In the genomic region with DNA sequence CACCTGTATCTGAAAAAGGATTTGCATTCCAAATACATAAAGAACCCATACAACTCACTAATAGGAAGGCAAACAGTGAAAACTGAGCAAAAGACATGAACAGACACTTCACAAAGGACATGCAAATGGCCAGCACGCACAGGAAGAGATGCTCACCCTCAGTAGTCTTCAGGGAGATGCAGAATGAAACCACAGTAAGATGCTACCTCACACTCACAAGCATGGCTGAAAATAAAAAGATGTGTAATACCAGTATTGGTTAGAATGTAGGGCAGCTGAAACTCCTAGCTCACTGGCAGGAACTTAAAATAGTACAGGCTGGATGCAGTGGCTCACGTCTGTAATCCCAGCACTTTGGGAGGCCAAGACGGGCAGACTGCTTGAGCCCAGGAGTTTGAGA, we compare ENCODE assay signal across 12 cellular contexts.
A peak's percentile ranks its signal among the peaks of the same experiment; 100 is the strongest.
DNase-seq lines count a peak whose midpoint lies in the region; ATAC-seq and TF ChIP-seq lines count a peak whose summit lies in the region.
"Had no signal": no experiment of that assay in that cellular context is flagged by ENCODE, and none has a peak within 500 bp of the region (broad histone marks: within the 10 kb centered on the region; RNA-seq: fewer than 3 reads in every experiment).

No MANE protein-coding gene starts in this region.

- no peak for DNase-seq in memory B cell (ENCODE audit: low spot score in 2 of 2)
- no peak for DNase-seq in NOMO-1 treated with dmso at 0.1 percent for 144 hours (lab: John Stamatoyannopoulos, UW; ENCODE audit: unreplicated experiment)
- no peak for DNase-seq in brain microvascular endothelial cell
- no peak for DNase-seq in NCI-H2171 treated with DMSO at 0.1 percent for 48 hours (lab: John Stamatoyannopoulos, UW)
- no peak for DNase-seq in dorsolateral prefrontal cortex
- DNase-seq: activated T-cell treated with anti-CD3 and anti-CD28 coated beads, Interleukin-2, amount 50 U/mL, for 24 hours; DND-41; H9; MG63 had no signal

- ATAC-seq in GM18858 (IDR thresholded peaks at IDR 0.05; ENCODE audit: unreplicated experiment) (peak; percentile 83), GM21528 (IDR thresholded peaks at IDR 0.05; ENCODE audit: low FRiP score, unreplicated experiment) (peak; percentile 85), HG03196 (IDR thresholded peaks at IDR 0.05; ENCODE audit: unreplicated experiment) (peak; percentile 80), memory B cell (ENCODE audit: low read depth) (peak; percentile 53)

- H3K27ac ChIP-seq in brain microvascular endothelial cell (no peak overlapping the region), dorsolateral prefrontal cortex (no peak overlapping the region)

- intact Hi-C loops in dorsolateral prefrontal cortex (cut with DNase I): no loop called here

- H3K27me3 ChIP-seq in brain microvascular endothelial cell (replicated peaks) (no peaks in the 10 kb centered on the region), dorsolateral prefrontal cortex (no peaks in the 10 kb centered on the region)
- H3K27me3 ChIP-seq: MG63 had no signal

- in situ Hi-C loops in brain microvascular endothelial cell (cut with HindIII; ENCODE audit: low pct_ligation_motif_present, low sequenced_read_pairs): no loop called here

- H3K4me3 ChIP-seq in brain microvascular endothelial cell (ENCODE audit: low read depth, low read length) (no peak overlapping the region), dorsolateral prefrontal cortex (no peak overlapping the region)
- H3K4me3 ChIP-seq: MG63 had no signal

- TF ChIP-seq CTCF in brain microvascular endothelial cell (IDR thresholded peaks at IDR 0.05; ENCODE audit: low read depth, low read length, missing control alignments) (no peak), dorsolateral prefrontal cortex (IDR thresholded peaks at IDR 0.05 in 54 of 56, conservative IDR thresholded peaks at IDR 0.05 in 2 of 56; ENCODE audit: low read depth in 1 of 56, partially characterized antibody in 56 of 56) (no peak)

- peaks cover 19% of the 10 kb centered on the region for H3K27me3 Mint-ChIP-seq in memory B cell

- H3K4me1 Mint-ChIP-seq in memory B cell: peaks cover 25% of the 10 kb centered on the region

- peaks cover 4% of the 10 kb centered on the region for H3K36me3 Mint-ChIP-seq in memory B cell

- no peak overlapping the region for H3K27ac Mint-ChIP-seq in memory B cell
- H3K27ac Mint-ChIP-seq: activated T-cell treated with anti-CD3 and anti-CD28 coated beads, Interleukin-2, amount 50 U/mL, for 24 hours; H9 had no signal

- no peak overlapping the region for H3K4me3 Mint-ChIP-seq in memory B cell
- H3K4me3 Mint-ChIP-seq: activated T-cell treated with anti-CD3 and anti-CD28 coated beads, Interleukin-2, amount 50 U/mL, for 24 hours; H9 had no signal

- H3K9me3 Mint-ChIP-seq in memory B cell: peaks cover 6% of the 10 kb centered on the region
- H3K9me3 Mint-ChIP-seq: activated T-cell treated with anti-CD3 and anti-CD28 coated beads, Interleukin-2, amount 50 U/mL, for 24 hours; H9 had no signal

- H3K36me3 ChIP-seq in brain microvascular endothelial cell (replicated peaks): no peaks in the 10 kb centered on the region
- H3K36me3 ChIP-seq: MG63 had no signal
